Comparison of ENCODE assay signal across 8 cellular contexts in the genomic region with DNA sequence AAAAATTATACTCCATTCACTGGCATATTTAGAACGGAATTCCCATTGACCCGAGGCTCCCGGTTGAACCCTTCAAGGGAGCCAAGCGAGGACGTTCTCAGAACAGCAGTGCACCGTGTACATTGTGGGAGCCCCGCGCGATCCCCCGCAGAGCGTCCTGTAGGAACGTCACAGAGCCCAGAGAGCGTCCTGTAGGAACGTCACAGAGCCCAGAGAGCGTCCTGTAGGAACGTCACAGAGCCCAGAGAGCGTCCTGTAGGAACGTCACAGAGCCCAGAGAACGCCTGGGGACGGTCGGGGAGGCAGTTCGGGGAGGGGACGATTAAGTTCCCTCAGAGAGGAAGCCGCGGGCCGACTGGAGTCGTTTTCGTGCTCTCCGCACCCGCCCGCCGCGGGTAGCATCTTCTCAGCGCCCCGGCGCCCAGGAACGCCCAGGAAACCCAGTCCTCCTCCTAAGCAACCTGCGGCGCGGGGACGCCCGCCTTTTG. TPM values are rescaled to one million over a fixed set of nuclear protein-coding genes. Genes with fewer than 3 reads are reported as not detected.
DNase-seq lines count a peak whose midpoint lies in the region; ATAC-seq lines count a peak whose summit lies in the region.

No MANE protein-coding gene starts in this region.

- H3K4me3 ChIP-seq in Jurkat, Clone E6-1 (ENCODE audit: low read length) = peak overlapping the region; percentile 82

- H3K27ac Mint-ChIP-seq in T-helper 2 cell treated with Interferon-gamma antibody and Interleukin-4, amounts not matched to agents 5 μg/mL and 100 μg/mL, for 36 hours = peak overlapping the region; percentile 97

- H3K4me1 Mint-ChIP-seq in T-helper 2 cell treated with Interferon-gamma antibody and Interleukin-4, amounts not matched to agents 5 μg/mL and 100 μg/mL, for 36 hours (ENCODE audit: low read depth) = peaks cover 37% of the 10 kb centered on the region

- no peaks in the 10 kb centered on the region for H3K9me3 Mint-ChIP-seq in T-helper 2 cell treated with Interferon-gamma antibody and Interleukin-4, amounts not matched to agents 5 μg/mL and 100 μg/mL, for 36 hours

- H3K36me3 Mint-ChIP-seq in T-helper 2 cell treated with Interferon-gamma antibody and Interleukin-4, amounts not matched to agents 5 μg/mL and 100 μg/mL, for 36 hours (ENCODE audit: low read depth) = peaks cover 13% of the 10 kb centered on the region

- peak overlapping the region; percentile 90 for H3K4me3 Mint-ChIP-seq in T-helper 2 cell treated with Interferon-gamma antibody and Interleukin-4, amounts not matched to agents 5 μg/mL and 100 μg/mL, for 36 hours

- DNase-seq in NCI-H1092 (lab: John Stamatoyannopoulos, UW) (peak; percentile 74), NCI-H1092 treated with DMSO at 0.1 percent for 48 hours (lab: John Stamatoyannopoulos, UW) (no peak), cerebellum (ENCODE audit: low spot score) (peak; percentile 68), left kidney (ENCODE audit: low read depth, low spot score) (peak; percentile 69)
- peak; percentile 56 for DNase-seq in Jurkat, Clone E6-1 (ENCODE audit: low read depth, low spot score)
- no peak for DNase-seq in T-helper 2 cell treated with Interferon-gamma antibody and Interleukin-4, amounts not matched to agents 5 μg/mL and 100 μg/mL, for 36 hours (ENCODE audit: low spot score)
- DNase-seq in stimulated activated CD8-positive, alpha-beta memory T cell treated with anti-CD3 and anti-CD28 coated beads, Interleukin-12 subunit alpha, Interleukin-12 subunit beta, amount 100 ng/mL, for 1 hour (ENCODE audit: low read depth) = peak; percentile 53

- ATAC-seq in GM21717 (IDR thresholded peaks at IDR 0.05; ENCODE audit: unreplicated experiment) = peak; percentile 68

- H3K27me3 Mint-ChIP-seq in T-helper 2 cell treated with Interferon-gamma antibody and Interleukin-4, amounts not matched to agents 5 μg/mL and 100 μg/mL, for 36 hours (ENCODE audit: low read depth) = no peaks in the 10 kb centered on the region

RNA-seq across cellular contexts. Expression of a gene that starts 0.5 kb away (rescaled TPM):
- polyA plus RNA-seq in Jurkat, Clone E6-1 (2012; ENCODE audit: insufficient read depth, insufficient read length) = 211 TPM
- total RNA-seq in cerebellum = 43.1 TPM

Comparison
In these comparisons a context has a peak if more than half of its experiments do, and no peak if none do; other contexts are left out.
1. DNase-seq: peak in NCI-H1092 (single experiment), Jurkat, Clone E6-1 (single experiment), cerebellum (single experiment), left kidney (single experiment) and stimulated activated CD8-positive, alpha-beta memory T cell treated with anti-CD3 and anti-CD28 coated beads, Interleukin-12 subunit alpha, Interleukin-12 subunit beta, amount 100 ng/mL, for 1 hour (single experiment); none in NCI-H1092 treated with DMSO at 0.1 percent for 48 hours (single experiment) and T-helper 2 cell treated with Interferon-gamma antibody and Interleukin-4, amounts not matched to agents 5 μg/mL and 100 μg/mL, for 36 hours (single experiment).